Comparison of ENCODE assay signal across 8 cellular contexts in the genomic region with DNA sequence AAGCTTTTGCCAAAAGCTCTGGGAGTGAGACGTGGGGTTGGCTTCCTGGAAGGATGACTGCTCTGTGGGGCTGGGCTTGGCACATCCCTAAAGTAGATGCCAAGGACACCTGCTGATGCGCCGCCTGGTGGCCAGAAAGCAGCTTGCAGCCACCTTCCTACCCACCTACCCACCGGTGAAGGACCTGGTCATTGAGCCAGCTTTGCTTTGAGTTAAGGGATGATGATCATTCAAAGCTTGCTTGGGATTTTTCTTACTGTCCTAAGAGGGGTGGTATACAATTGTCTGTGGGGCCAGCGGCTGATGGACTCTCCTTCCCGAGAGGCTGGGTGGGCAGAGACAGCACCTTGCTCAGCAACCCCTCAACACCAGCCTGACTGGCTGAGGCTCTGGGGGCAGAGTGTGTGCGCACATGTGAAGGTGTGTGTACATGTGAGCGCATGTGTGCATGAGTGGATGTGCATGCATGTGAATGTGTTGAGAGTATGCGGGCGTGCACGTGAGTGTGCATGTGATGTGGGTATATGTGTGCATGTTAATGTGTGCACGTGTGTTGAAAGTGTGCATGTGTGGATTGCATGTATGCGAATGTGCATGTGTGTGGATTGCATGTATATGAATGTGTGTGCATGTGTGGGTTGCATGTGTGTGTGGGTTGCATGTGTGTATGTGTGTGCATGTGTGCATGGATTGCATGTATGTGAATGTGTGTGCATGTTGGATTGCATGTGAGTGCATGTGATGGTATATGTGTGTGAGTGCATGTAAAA. TPM values are rescaled to one million over a fixed set of nuclear protein-coding genes. Genes with fewer than 3 reads are reported as not detected.
DNase-seq lines count a peak whose midpoint lies in the region; ATAC-seq and TF ChIP-seq lines count a peak whose summit lies in the region.

No MANE protein-coding gene starts in this region.

- no peak overlapping the region for H3K27ac Mint-ChIP-seq in memory B cell

- no peaks in the 10 kb centered on the region for H3K36me3 Mint-ChIP-seq in memory B cell

- ATAC-seq in memory B cell (ENCODE audit: low read depth) (peak; percentile 56), GM19035 (IDR thresholded peaks at IDR 0.05; ENCODE audit: unreplicated experiment) (no peak)

- no peak overlapping the region for H3K4me3 Mint-ChIP-seq in memory B cell

- TF ChIP-seq CTCF in GM12864 (IDR thresholded peaks at IDR 0.05; ENCODE audit: low read depth, low read length, missing control alignments): peak; percentile 80
- TF ChIP-seq CTCF in choroid plexus epithelial cell (conservative IDR thresholded peaks at IDR 0.05; ENCODE audit: low read depth, low read length): peak; percentile 91

- H3K9me3 Mint-ChIP-seq in memory B cell: no peaks in the 10 kb centered on the region

- peaks cover 27% of the 10 kb centered on the region for H3K27me3 Mint-ChIP-seq in memory B cell

- H3K4me3 ChIP-seq in GM12864 (ENCODE audit: low read depth, low read length) (no peak overlapping the region), choroid plexus epithelial cell (ENCODE audit: low read depth, low read length) (no peak overlapping the region)

- DNase-seq in GM12864 (ENCODE audit: low read depth) (no peak), NCI-H1092 (lab: John Stamatoyannopoulos, UW) (peak; percentile 59), choroid plexus epithelial cell (ENCODE audit: low read depth) (peak; percentile 73), memory B cell (ENCODE audit: low spot score in 2 of 2) (peak; percentile 51 to 59), ureter (ENCODE audit: low spot score) (no peak)
- peak; percentile 83 for DNase-seq in activated CD4-positive, alpha-beta T cell treated with anti-CD3 and anti-CD28 coated beads for 48 hours
- peak; percentile 33 to 48 for DNase-seq in stimulated activated CD8-positive, alpha-beta memory T cell treated with anti-CD3 and anti-CD28 coated beads, Interleukin-4, amount 100 ng/mL, for 4 hours (ENCODE audit: low read depth in 2 of 2, low spot score in 1 of 2)

- H3K4me1 Mint-ChIP-seq in memory B cell: peaks cover 13% of the 10 kb centered on the region

RNA-seq across cellular contexts. Expression of a gene that starts 18.6 kb away (rescaled TPM):
- 108 TPM for total RNA-seq in ureter

RNA-seq across cellular contexts. Expression of a gene that starts 32.0 kb away (rescaled TPM):
- total RNA-seq in ureter: 119 TPM

RNA-seq across cellular contexts. Expression of a gene that starts 33.0 kb away (rescaled TPM):
- 53.7 TPM for total RNA-seq in ureter

Comparison
In these comparisons a context has a peak if more than half of its experiments do, and no peak if none do; other contexts are left out.
1. DNase-seq: peak in NCI-H1092 (single experiment), activated CD4-positive, alpha-beta T cell treated with anti-CD3 and anti-CD28 coated beads for 48 hours (single experiment), choroid plexus epithelial cell (single experiment), memory B cell (2 of 2) and stimulated activated CD8-positive, alpha-beta memory T cell treated with anti-CD3 and anti-CD28 coated beads, Interleukin-4, amount 100 ng/mL, for 4 hours (2 of 2); none in GM12864 (single experiment) and ureter (single experiment).